In genomic region chr10:37681617-37681999, GRCh38 we compare ENCODE assay signal across 27 cellular contexts.
"Had no signal": no experiment of that assay in that cellular context is flagged by ENCODE, and none has a peak within 500 bp of the region (broad histone marks: within the 10 kb centered on the region; RNA-seq: fewer than 3 reads in every experiment).

No MANE protein-coding gene starts in this region.

- H3K27ac ChIP-seq: adrenal gland, body of pancreas, coronary artery, dorsolateral prefrontal cortex, foreskin keratinocyte, gastrocnemius medialis, heart left ventricle had no signal

- DNase-seq: activated CD4-positive, alpha-beta memory T cell treated with anti-CD3 and anti-CD28 coated beads for 36 hours; activated CD4-positive, alpha-beta T cell treated with anti-CD3 and anti-CD28 coated beads for 36 hours; activated CD4-positive, alpha-beta T cell treated with anti-CD3 and anti-CD28 coated beads, Interleukin-2, amount 10 ng/mL, durations not matched to agents 24 days and 14 days; activated CD4-positive, CD25-positive, alpha-beta regulatory T cell; activated CD4-positive, CD25-positive, alpha-beta regulatory T cell treated with anti-CD3 and anti-CD28 coated beads, Interleukin-2, amount 50 U/mL, for 72 hours; activated CD8-positive, alpha-beta memory T cell treated with anti-CD3 and anti-CD28 coated beads, Interleukin-2, amount 10 ng/mL, durations not matched to agents 7 days and 5 days; activated CD8-positive, alpha-beta memory T cell treated with anti-CD3 and anti-CD28 coated beads, Interleukin-2, amount 50 U/mL, for 4 hours; activated CD8-positive, alpha-beta T cell treated with anti-CD3 and anti-CD28 coated beads, Interleukin-2, amount 10 ng/mL, durations not matched to agents 7 days and 5 days; activated effector memory CD4-positive, alpha-beta T cell treated with anti-CD3 and anti-CD28 coated beads, Interleukin-2, amount 50 U/mL, for 16 hours; activated naive CD4-positive, alpha-beta T cell treated with anti-CD3 and anti-CD28 coated beads for 36 hours; activated naive CD8-positive, alpha-beta T cell treated with anti-CD3 and anti-CD28 coated beads for 36 hours; activated naive CD8-positive, alpha-beta T cell treated with anti-CD3 and anti-CD28 coated beads, Interleukin-2, amount 50 U/mL, for 24 hours; activated T-cell treated with anti-CD3 and anti-CD28 coated beads, Interleukin-2, amount 50 U/mL, for 1 hour; activated T-cell treated with anti-CD3 and anti-CD28 coated beads, Interleukin-2, amount 50 U/mL, for 48 hours; adrenal gland; amygdala; aorta; body of pancreas; dorsolateral prefrontal cortex; effector memory CD4-positive, alpha-beta T cell; endodermal cell; foreskin keratinocyte; gastrocnemius medialis; glutamatergic neuron; heart left ventricle; T-helper 2 cell had no signal
